Comparison of ENCODE assay signal across 1 cellular context in genomic region chr19:17883627-17884413, GRCh38.
TF ChIP-seq lines count a peak whose summit lies in the region.

No MANE protein-coding gene starts in this region.

TF ChIP-seq in H1, 55 proteins besides CTCF, POLR2A, EP300 and RAD21:
- TF ChIP-seq HDAC2 (IDR thresholded peaks at IDR 0.05; ENCODE audit: borderline replicate concordance in 1 of 2, low read depth in 2 of 2, low read length in 2 of 2) (no peak), KDM1A (IDR thresholded peaks at IDR 0.05; ENCODE audit: borderline replicate concordance, low read length) (peak; percentile 88)
